In genomic region chr9:4662108-4662988, GRCh38 we compare ENCODE assay signal across 1 cellular context.
TF ChIP-seq lines count a peak whose summit lies in the region.

PLPP6 (plus strand) TSS chr9:4662294; CDS start chr9:4662376, 82 bp downstream.

TF ChIP-seq in HepG2, 621 proteins besides CTCF, POLR2A, EP300 and RAD21 (continued from another document and continues in another):
- TF ChIP-seq JUNB (CRISPR knock-in tag; IDR thresholded peaks at IDR 0.05; ENCODE audit: borderline replicate concordance): no peak
- peak; percentile 49; the same call in 1 of the 2 replicates for TF ChIP-seq KDM1A (CRISPR knock-in tag; IDR thresholded peaks at IDR 0.05)
- TF ChIP-seq EEA1 (CRISPR knock-in tag; IDR thresholded peaks at IDR 0.05; ENCODE audit: borderline replicate concordance): peak; percentile 72; the same call in 1 of the 2 replicates
- no peak for TF ChIP-seq E2F5 (CRISPR knock-in tag; conservative IDR thresholded peaks at IDR 0.05)
- peak; percentile 28; the same call in 1 of the 2 replicates for TF ChIP-seq KMT2B (CRISPR knock-in tag; IDR thresholded peaks at IDR 0.05)
- TF ChIP-seq ELF4 (CRISPR knock-in tag; IDR thresholded peaks at IDR 0.05; ENCODE audit: borderline replicate concordance): peak; percentile 93; the same call in 1 of the 2 replicates
- peak; percentile 72; the same call in 1 of the 2 replicates for TF ChIP-seq ZNF770 (CRISPR knock-in tag; IDR thresholded peaks at IDR 0.05)
- TF ChIP-seq GFI1 (CRISPR knock-in tag; IDR thresholded peaks at IDR 0.05; ENCODE audit: borderline replicate concordance): peak; percentile 67; the same call in 1 of the 2 replicates
- TF ChIP-seq KLF15 (CRISPR knock-in tag; IDR thresholded peaks at IDR 0.05; ENCODE audit: borderline replicate concordance): 0 out of 2 replicates have a peak, but pooled peaks have one; percentile 55
- no peak for TF ChIP-seq CENPX (CRISPR knock-in tag; IDR thresholded peaks at IDR 0.05)
- TF ChIP-seq SRSF1 (optimal IDR thresholded peaks at IDR 0.05; ENCODE audit: low read depth, low read length): peak; percentile 68
- TF ChIP-seq, protein P1, sequence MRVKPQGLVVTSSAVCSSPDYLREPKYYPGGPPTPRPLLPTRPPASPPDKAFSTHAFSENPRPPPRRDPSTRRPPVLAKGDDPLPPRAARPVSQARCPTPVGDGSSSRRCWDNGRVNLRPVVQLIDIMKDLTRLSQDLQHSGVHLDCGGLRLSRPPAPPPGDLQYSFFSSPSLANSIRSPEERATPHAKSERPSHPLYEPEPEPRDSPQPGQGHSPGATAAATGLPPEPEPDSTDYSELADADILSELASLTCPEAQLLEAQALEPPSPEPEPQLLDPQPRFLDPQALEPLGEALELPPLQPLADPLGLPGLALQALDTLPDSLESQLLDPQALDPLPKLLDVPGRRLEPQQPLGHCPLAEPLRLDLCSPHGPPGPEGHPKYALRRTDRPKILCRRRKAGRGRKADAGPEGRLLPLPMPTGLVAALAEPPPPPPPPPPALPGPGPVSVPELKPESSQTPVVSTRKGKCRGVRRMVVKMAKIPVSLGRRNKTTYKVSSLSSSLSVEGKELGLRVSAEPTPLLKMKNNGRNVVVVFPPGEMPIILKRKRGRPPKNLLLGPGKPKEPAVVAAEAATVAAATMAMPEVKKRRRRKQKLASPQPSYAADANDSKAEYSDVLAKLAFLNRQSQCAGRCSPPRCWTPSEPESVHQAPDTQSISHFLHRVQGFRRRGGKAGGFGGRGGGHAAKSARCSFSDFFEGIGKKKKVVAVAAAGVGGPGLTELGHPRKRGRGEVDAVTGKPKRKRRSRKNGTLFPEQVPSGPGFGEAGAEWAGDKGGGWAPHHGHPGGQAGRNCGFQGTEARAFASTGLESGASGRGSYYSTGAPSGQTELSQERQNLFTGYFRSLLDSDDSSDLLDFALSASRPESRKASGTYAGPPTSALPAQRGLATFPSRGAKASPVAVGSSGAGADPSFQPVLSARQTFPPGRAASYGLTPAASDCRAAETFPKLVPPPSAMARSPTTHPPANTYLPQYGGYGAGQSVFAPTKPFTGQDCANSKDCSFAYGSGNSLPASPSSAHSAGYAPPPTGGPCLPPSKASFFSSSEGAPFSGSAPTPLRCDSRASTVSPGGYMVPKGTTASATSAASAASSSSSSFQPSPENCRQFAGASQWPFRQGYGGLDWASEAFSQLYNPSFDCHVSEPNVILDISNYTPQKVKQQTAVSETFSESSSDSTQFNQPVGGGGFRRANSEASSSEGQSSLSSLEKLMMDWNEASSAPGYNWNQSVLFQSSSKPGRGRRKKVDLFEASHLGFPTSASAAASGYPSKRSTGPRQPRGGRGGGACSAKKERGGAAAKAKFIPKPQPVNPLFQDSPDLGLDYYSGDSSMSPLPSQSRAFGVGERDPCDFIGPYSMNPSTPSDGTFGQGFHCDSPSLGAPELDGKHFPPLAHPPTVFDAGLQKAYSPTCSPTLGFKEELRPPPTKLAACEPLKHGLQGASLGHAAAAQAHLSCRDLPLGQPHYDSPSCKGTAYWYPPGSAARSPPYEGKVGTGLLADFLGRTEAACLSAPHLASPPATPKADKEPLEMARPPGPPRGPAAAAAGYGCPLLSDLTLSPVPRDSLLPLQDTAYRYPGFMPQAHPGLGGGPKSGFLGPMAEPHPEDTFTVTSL (CRISPR knock-in tag; IDR thresholded peaks at IDR 0.05; ENCODE audit: borderline replicate concordance): peak; percentile 75
- TF ChIP-seq NR1H2 (CRISPR knock-in tag; IDR thresholded peaks at IDR 0.05; ENCODE audit: borderline replicate concordance, low read depth): peak; percentile 71; the same call in 1 of the 2 replicates
- TF ChIP-seq SRSF4 (IDR thresholded peaks at IDR 0.05; ENCODE audit: low read depth, low read length, poor library complexity, severe bottlenecking): no peak
- no peak for TF ChIP-seq CBX2 (IDR thresholded peaks at IDR 0.05; ENCODE audit: low read depth, low read length)
- TF ChIP-seq CBX2 (CRISPR knock-in tag; IDR thresholded peaks at IDR 0.05; ENCODE audit: low read depth): no peak
- TF ChIP-seq GLI4 (CRISPR knock-in tag; IDR thresholded peaks at IDR 0.05; ENCODE audit: borderline replicate concordance): peak; percentile 87; the same call in 1 of the 2 replicates
- TF ChIP-seq ZNF160 (CRISPR knock-in tag; IDR thresholded peaks at IDR 0.05): peak; percentile 65; the same call in 1 of the 2 replicates
- peak; percentile 92 for TF ChIP-seq ZFP91 (CRISPR knock-in tag; IDR thresholded peaks at IDR 0.05; ENCODE audit: borderline replicate concordance)
- no peak; the same call in 1 of the 2 replicates for TF ChIP-seq MTF2 (CRISPR knock-in tag; IDR thresholded peaks at IDR 0.05; ENCODE audit: borderline replicate concordance)
- TF ChIP-seq CEBPG (CRISPR knock-in tag; IDR thresholded peaks at IDR 0.05): peak; percentile 75
- peak; percentile 53; the same call in 1 of the 2 replicates for TF ChIP-seq BATF2 (CRISPR knock-in tag; IDR thresholded peaks at IDR 0.05)
- TF ChIP-seq, protein P2, sequence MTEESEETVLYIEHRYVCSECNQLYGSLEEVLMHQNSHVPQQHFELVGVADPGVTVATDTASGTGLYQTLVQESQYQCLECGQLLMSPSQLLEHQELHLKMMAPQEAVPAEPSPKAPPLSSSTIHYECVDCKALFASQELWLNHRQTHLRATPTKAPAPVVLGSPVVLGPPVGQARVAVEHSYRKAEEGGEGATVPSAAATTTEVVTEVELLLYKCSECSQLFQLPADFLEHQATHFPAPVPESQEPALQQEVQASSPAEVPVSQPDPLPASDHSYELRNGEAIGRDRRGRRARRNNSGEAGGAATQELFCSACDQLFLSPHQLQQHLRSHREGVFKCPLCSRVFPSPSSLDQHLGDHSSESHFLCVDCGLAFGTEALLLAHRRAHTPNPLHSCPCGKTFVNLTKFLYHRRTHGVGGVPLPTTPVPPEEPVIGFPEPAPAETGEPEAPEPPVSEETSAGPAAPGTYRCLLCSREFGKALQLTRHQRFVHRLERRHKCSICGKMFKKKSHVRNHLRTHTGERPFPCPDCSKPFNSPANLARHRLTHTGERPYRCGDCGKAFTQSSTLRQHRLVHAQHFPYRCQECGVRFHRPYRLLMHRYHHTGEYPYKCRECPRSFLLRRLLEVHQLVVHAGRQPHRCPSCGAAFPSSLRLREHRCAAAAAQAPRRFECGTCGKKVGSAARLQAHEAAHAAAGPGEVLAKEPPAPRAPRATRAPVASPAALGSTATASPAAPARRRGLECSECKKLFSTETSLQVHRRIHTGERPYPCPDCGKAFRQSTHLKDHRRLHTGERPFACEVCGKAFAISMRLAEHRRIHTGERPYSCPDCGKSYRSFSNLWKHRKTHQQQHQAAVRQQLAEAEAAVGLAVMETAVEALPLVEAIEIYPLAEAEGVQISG (CRISPR knock-in tag; IDR thresholded peaks at IDR 0.05): peak; percentile 96
- TF ChIP-seq HMG20A (CRISPR knock-in tag; IDR thresholded peaks at IDR 0.05; ENCODE audit: borderline replicate concordance): no peak
- TF ChIP-seq NKX3-1 (CRISPR knock-in tag; IDR thresholded peaks at IDR 0.05): peak; percentile 83; the same call in 1 of the 2 replicates
- peak; percentile 50; the same call in 1 of the 2 replicates for TF ChIP-seq STAT5B (CRISPR knock-in tag; IDR thresholded peaks at IDR 0.05)
- TF ChIP-seq REXO4 (CRISPR knock-in tag; IDR thresholded peaks at IDR 0.05; ENCODE audit: borderline replicate concordance): no peak; the same call in 1 of the 2 replicates
- peak; percentile 41; the same call in 1 of the 2 replicates for TF ChIP-seq SP2 (CRISPR knock-in tag; IDR thresholded peaks at IDR 0.05)
- peak; percentile 90 for TF ChIP-seq ASH2L (IDR thresholded peaks at IDR 0.05; ENCODE audit: insufficient read length, low read depth, low read length)
- no peak for TF ChIP-seq ZNF678 (CRISPR knock-in tag; IDR thresholded peaks at IDR 0.05)
- no peak for TF ChIP-seq ZBTB7A (CRISPR knock-in tag; IDR thresholded peaks at IDR 0.05)
- TF ChIP-seq ESRRA (CRISPR knock-in tag; IDR thresholded peaks at IDR 0.05; ENCODE audit: low read depth): peak; percentile 67
- no peak for TF ChIP-seq CHD2 (IDR thresholded peaks at IDR 0.05; ENCODE audit: low read depth, low read length)
- peak; percentile 94 for TF ChIP-seq GABPB1 (CRISPR knock-in tag; IDR thresholded peaks at IDR 0.05)
- peak; percentile 80; the same call in 1 of the 2 replicates for TF ChIP-seq BRD4 (CRISPR knock-in tag; IDR thresholded peaks at IDR 0.05)
- TF ChIP-seq MIER2 (CRISPR knock-in tag; IDR thresholded peaks at IDR 0.05): 0 out of 2 replicates have a peak, but pooled peaks have one; percentile 22
- no peak for TF ChIP-seq ZFP36 (IDR thresholded peaks at IDR 0.05; ENCODE audit: borderline replicate concordance, low read depth, low read length, partially characterized antibody)
- TF ChIP-seq HOMEZ (CRISPR knock-in tag; IDR thresholded peaks at IDR 0.05; ENCODE audit: low read depth): peak; percentile 68; the same call in 1 of the 2 replicates
- peak; percentile 77; the same call in 1 of the 2 replicates for TF ChIP-seq ZBTB7B (CRISPR knock-in tag; IDR thresholded peaks at IDR 0.05)
- TF ChIP-seq ZNF670 (CRISPR knock-in tag; IDR thresholded peaks at IDR 0.05; ENCODE audit: borderline replicate concordance): peak; percentile 90; the same call in 1 of the 2 replicates
- peak; percentile 83 for TF ChIP-seq ZMYM4 (CRISPR knock-in tag; IDR thresholded peaks at IDR 0.05)
- peak; percentile 36; the same call in 1 of the 2 replicates for TF ChIP-seq DR1 (CRISPR knock-in tag; IDR thresholded peaks at IDR 0.05)
- TF ChIP-seq, protein P3, sequence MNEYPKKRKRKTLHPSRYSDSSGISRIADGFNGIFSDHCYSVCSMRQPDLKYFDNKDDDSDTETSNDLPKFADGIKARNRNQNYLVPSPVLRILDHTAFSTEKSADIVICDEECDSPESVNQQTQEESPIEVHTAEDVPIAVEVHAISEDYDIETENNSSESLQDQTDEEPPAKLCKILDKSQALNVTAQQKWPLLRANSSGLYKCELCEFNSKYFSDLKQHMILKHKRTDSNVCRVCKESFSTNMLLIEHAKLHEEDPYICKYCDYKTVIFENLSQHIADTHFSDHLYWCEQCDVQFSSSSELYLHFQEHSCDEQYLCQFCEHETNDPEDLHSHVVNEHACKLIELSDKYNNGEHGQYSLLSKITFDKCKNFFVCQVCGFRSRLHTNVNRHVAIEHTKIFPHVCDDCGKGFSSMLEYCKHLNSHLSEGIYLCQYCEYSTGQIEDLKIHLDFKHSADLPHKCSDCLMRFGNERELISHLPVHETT (CRISPR knock-in tag; conservative IDR thresholded peaks at IDR 0.05): no peak
- no peak; the same call in 1 of the 2 replicates for TF ChIP-seq SMAD3 (CRISPR knock-in tag; IDR thresholded peaks at IDR 0.05)
- TF ChIP-seq ZFP62 (CRISPR knock-in tag; IDR thresholded peaks at IDR 0.05): no peak
